Comparison of ENCODE assay signal across 10 cellular contexts in the genomic region with DNA sequence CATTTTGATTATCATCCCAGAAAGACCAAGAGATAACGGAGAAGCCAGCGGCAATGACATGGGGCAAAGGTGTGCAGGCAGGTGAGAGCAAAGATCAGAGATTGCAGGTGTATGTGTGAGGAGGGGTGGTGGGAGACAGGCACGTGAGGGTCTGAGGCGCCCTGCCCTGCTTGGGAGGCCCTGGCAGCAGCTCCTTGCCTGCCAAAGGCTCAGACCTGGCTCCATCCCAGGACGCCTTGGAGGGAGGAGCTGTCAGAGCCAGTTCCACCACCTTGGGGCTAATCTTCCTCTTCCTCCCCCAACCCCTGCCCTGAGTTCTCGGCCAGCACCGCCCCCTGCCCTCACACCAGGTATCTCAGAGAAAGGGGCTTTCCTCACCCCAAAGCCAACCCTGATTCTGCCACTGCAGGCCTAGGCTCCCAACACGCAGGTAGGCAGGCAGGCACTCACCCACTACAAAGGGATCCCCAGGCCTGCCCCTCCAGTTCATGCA. TPM values are rescaled to one million over a fixed set of nuclear protein-coding genes. Genes with fewer than 3 reads are reported as not detected.
DNase-seq lines count a peak whose midpoint lies in the region; ATAC-seq, FAIRE-seq and TF ChIP-seq lines count a peak whose summit lies in the region.
"Had no signal": no experiment of that assay in that cellular context is flagged by ENCODE, and none has a peak within 500 bp of the region (broad histone marks: within the 10 kb centered on the region; RNA-seq: fewer than 3 reads in every experiment).

No MANE protein-coding gene starts in this region.

- H3K4me3 ChIP-seq in SJCRH30, result peak overlapping the region; percentile 64; the same call in 1 of the 2 replicates
- H3K4me3 ChIP-seq in H1 (ENCODE audit: extremely low read depth in 1 of 4, insufficient read depth in 2 of 4, low read depth in 3 of 4, low read length in 4 of 4), result no peak overlapping the region
- no peak overlapping the region for H3K4me3 ChIP-seq in parathyroid adenoma (ENCODE audit: low read depth, low read length)

- WGBS in H1 (ENCODE audit: extremely low coverage in 1 of 2, insufficient coverage in 1 of 2, insufficient read length in 1 of 2, insufficient replicate concordance in 2 of 2, low coverage in 1 of 2, low lambda C conversion rate in 2 of 2, missing lambda C conversion rate in 1 of 2), 2 experiments, result 68% methylated on average over 8 of the region's 8 CpGs; no CpG with 5 or more reads in 1 of the 2 experiments

- H2AK5ac ChIP-seq in H1 (ENCODE audit: low read depth, low read length), result no peak overlapping the region

- no peak overlapping the region for H4K8ac ChIP-seq in H1 (ENCODE audit: extremely low read depth, insufficient read depth, low read length)

- H2AFZ ChIP-seq in H1 (ENCODE audit: low read length) (no peak overlapping the region), parathyroid adenoma (no peak overlapping the region)

- no peak for ATAC-seq in HG02642 (IDR thresholded peaks at IDR 0.05; ENCODE audit: poor library complexity, unreplicated experiment)
- no peak for ATAC-seq in HG03571 (IDR thresholded peaks at IDR 0.05; ENCODE audit: unreplicated experiment)

- no peak for TF ChIP-seq EP300 in H1 (IDR thresholded peaks at IDR 0.05; ENCODE audit: borderline replicate concordance in 1 of 2, low read depth in 2 of 2, low read length in 2 of 2)

- no peak overlapping the region for H2BK120ac ChIP-seq in H1 (replicated peaks; ENCODE audit: low read depth, low read length)

- FAIRE-seq in GM12892 (lab: Jason Lieb, UNC), result peak; percentile 14
- FAIRE-seq in H1 (lab: Jason Lieb, UNC), result no peak
- FAIRE-seq: endothelial cell of umbilical vein had no signal

- no peak overlapping the region for H3K56ac ChIP-seq in H1 (replicated peaks; ENCODE audit: insufficient read length, low read depth, low read length)

- no peak overlapping the region for H3K23ac ChIP-seq in H1 (ENCODE audit: insufficient read length)

- H3K4me1 ChIP-seq in SJCRH30 (peaks cover 17% of the 10 kb centered on the region), H1 (replicated peaks in 1 of 4; ENCODE audit: control insufficient read depth in 3 of 4, insufficient read depth in 4 of 4, low read length in 3 of 4) (peaks cover 0 to 33% (median 16%) of the 10 kb centered on the region in 4 experiments; a peak in 5 of 7 replicates), parathyroid adenoma (peaks cover 17% of the 10 kb centered on the region)

- H3K18ac ChIP-seq in H1 (ENCODE audit: extremely low read depth, low read length), result no peak overlapping the region

- no peak overlapping the region for H2BK20ac ChIP-seq in H1 (ENCODE audit: low read length)

- CTCF ChIA-PET in H1 (lab: Charles Lee; ENCODE audit: partially characterized antibody), result interaction anchor here (1.3 to 21.6 kb wide), 3 partner anchors 21 to 71 kb away, joined by 3 to 358 read pairs (median 19); partner anchors contain the start of gene NOL6

- no peaks in the 10 kb centered on the region for H3K79me2 ChIP-seq in H1 (ENCODE audit: control insufficient read depth in 1 of 2, insufficient read depth in 2 of 2, low read length in 2 of 2)
- H3K79me2 ChIP-seq in parathyroid adenoma, result no peaks in the 10 kb centered on the region

- DNase-seq in GM12892 (ENCODE audit: insufficient read length) (no peak), SJCRH30 (no peak), H1 (ENCODE audit: low read depth in 1 of 2, low spot score in 2 of 2) (no peak), ACHN (no peak), amygdala (lab: John Stamatoyannopoulos, UW) (no peak)
- DNase-seq: DMS79 treated with DMSO at 0.1 percent for 48 hours had no signal

- no peaks in the 10 kb centered on the region for H4K20me1 ChIP-seq in H1 (replicated peaks in 1 of 2; ENCODE audit: control insufficient read depth in 1 of 2, insufficient read depth in 2 of 2, low read length in 2 of 2)

- peaks cover 10% of the 10 kb centered on the region; the same call in 1 of the 2 replicates for H3K23me2 ChIP-seq in H1 (ENCODE audit: low read depth, low read length)

- 0 out of 2 replicates have a peak overlapping the region, but pooled peaks have one; percentile 61 for H2BK15ac ChIP-seq in H1 (ENCODE audit: low read length)

- POLR2A ChIA-PET in H1 (lab: Charles Lee; ENCODE audit: partially characterized antibody), result interaction anchor here (0.8 to 1.3 kb wide), 2 partner anchors 63 to 71 kb away, joined by 3 to 4 read pairs; no protein-coding TSS in a partner anchor

- H3K9me3 ChIP-seq in SJCRH30 (replicated peaks), result no peaks in the 10 kb centered on the region
- H3K9me3 ChIP-seq in H1 (ENCODE audit: insufficient read depth in 2 of 2, low read depth in 1 of 2, low read length in 1 of 2), result no peaks in the 10 kb centered on the region
- H3K9me3 ChIP-seq in parathyroid adenoma (ENCODE audit: control insufficient read depth, low read length), result no peaks in the 10 kb centered on the region

- H3K4me2 ChIP-seq in H1 (ENCODE audit: insufficient read depth in 1 of 2, low read depth in 2 of 2, low read length in 2 of 2), result peak overlapping the region in 1 of 2 experiments; percentile 11; a peak in 2 of 4 replicates
- H3K4me2 ChIP-seq in parathyroid adenoma (ENCODE audit: low read length), result peak overlapping the region; percentile 13

- H3K27ac ChIP-seq in SJCRH30 (peak overlapping the region; percentile 89), H1 (ENCODE audit: low read depth, low read length) (no peak overlapping the region), parathyroid adenoma (peak overlapping the region; percentile 21)

- TF ChIP-seq CTCF in H1 (IDR thresholded peaks at IDR 0.05; ENCODE audit: control extremely low read depth in 1 of 3, insufficient read depth in 1 of 3, low read depth in 1 of 3, low read length in 3 of 3), result no peak
- TF ChIP-seq CTCF in parathyroid adenoma (IDR thresholded peaks at IDR 0.05), result no peak

- no peak overlapping the region; the same call in 1 of the 2 replicates for H2BK5ac ChIP-seq in H1 (ENCODE audit: low read depth, low read length)

- H3K79me1 ChIP-seq in H1 (ENCODE audit: low read depth, low read length), result no peaks in the 10 kb centered on the region

- H4K91ac ChIP-seq in H1 (replicated peaks; ENCODE audit: insufficient read length, low read length), result peak overlapping the region; percentile 10

- H3K36me3 ChIP-seq in SJCRH30 (no peaks in the 10 kb centered on the region), H1 (ENCODE audit: control insufficient read depth in 2 of 4, insufficient read depth in 4 of 4, low read length in 3 of 4) (no peaks in the 10 kb centered on the region), parathyroid adenoma (ENCODE audit: control insufficient read depth, insufficient read depth, low read length) (no peaks in the 10 kb centered on the region)

- H3K27me3 ChIP-seq in SJCRH30 (no peaks in the 10 kb centered on the region), H1 (replicated peaks in 1 of 4; ENCODE audit: control insufficient read depth in 3 of 4, extremely low read depth in 1 of 4, insufficient read depth in 3 of 4, low read length in 3 of 4) (peaks cover 0 to 23% (median 12%) of the 10 kb centered on the region in 4 experiments; a peak in 5 of 7 replicates), parathyroid adenoma (ENCODE audit: control insufficient read depth, insufficient read depth, low read length) (no peaks in the 10 kb centered on the region)

- no peak overlapping the region for H4K5ac ChIP-seq in H1 (ENCODE audit: insufficient read length, low read depth, low read length)

- in situ Hi-C loops in ACHN (cut with HindIII; ENCODE audit: low pct_ligation_motif_present, low pct_unique_long_range_greater_than_20kb, low sequenced_read_pairs), result no loop called here

- H3K9ac ChIP-seq in H1 (replicated peaks in 1 of 4; ENCODE audit: extremely low read depth in 1 of 4, low read depth in 3 of 4, low read length in 3 of 4) (no peak overlapping the region), parathyroid adenoma (no peak overlapping the region)

- H2BK12ac ChIP-seq in H1 (ENCODE audit: low read depth, low read length), result no peak overlapping the region

- peak in 1 of 2 experiments; percentile 7; a peak in 1 of 4 replicates for TF ChIP-seq RAD21 in H1 (IDR thresholded peaks at IDR 0.05 in 1 of 2, conservative IDR thresholded peaks at IDR 0.05 in 1 of 2; ENCODE audit: low read depth in 2 of 2, low read length in 2 of 2)

- H3K14ac ChIP-seq in H1 (ENCODE audit: insufficient read length), result no peak overlapping the region

- H3K4ac ChIP-seq in H1 (replicated peaks; ENCODE audit: insufficient read length, low read depth, low read length), result no peak overlapping the region

- no peak for TF ChIP-seq POLR2A in GM12892 (IDR thresholded peaks at IDR 0.05; ENCODE audit: low read depth, low read length)
- TF ChIP-seq POLR2A in H1 (IDR thresholded peaks at IDR 0.05; ENCODE audit: control extremely low read depth in 1 of 2, low read depth in 2 of 2, low read length in 2 of 2), result no peak

RNA-seq across cellular contexts. Expression of gene AQP3, which starts 2.0 kb away (rescaled TPM):
- 0.68 TPM for polyA plus RNA-seq in GM12892 (2012; ENCODE audit: missing spikeins)
- total RNA-seq in SJCRH30 (2014; rRNA removed; shearing (Covaris generic)), result 17.3 and 20.6 TPM in 2 replicates
- total RNA-seq in H1 (2021; fragmentation: NEBNext Ultra II Directional; extraction: Animal tissue kit (Norgen Biotek cat#: 25700)), result 2.6 and 3.0 TPM in 2 replicates
- polyA plus RNA-seq in H1 (2011; rRNA removed), result 6.4 and 7.6 TPM in 2 replicates
- polyA plus RNA-seq in H1 (2011; cell fraction: cytosol; rRNA removed), result 4.0 TPM
- polyA plus RNA-seq in H1 (2011; cell fraction: nucleus; rRNA removed), result 7.0 TPM
- polyA plus RNA-seq in H1 (2012, experiment 1 of 2), result 1.9 to 3.7 TPM (median 3.0 TPM) in 4 replicates
- polyA plus RNA-seq in H1 (2012, experiment 2 of 2), result 2.9 TPM
- 4.4 TPM for polyA plus RNA-seq in H1 (2013, experiment 1 of 2)
- polyA plus RNA-seq in H1 (2013, experiment 2 of 2), result 4.8 TPM
- 1.7 and 3.2 TPM in 2 replicates for polyA minus RNA-seq in H1 (2011; rRNA and poly(A)+ RNA removed)
- polyA minus RNA-seq in H1 (2011; cell fraction: cytosol; rRNA and poly(A)+ RNA removed), result 2.7 TPM
- 4.3 TPM for polyA minus RNA-seq in H1 (2011; cell fraction: nucleus; rRNA and poly(A)+ RNA removed)

RNA-seq across cellular contexts. Expression of gene NOL6, which starts 28.3 kb away (rescaled TPM):
- polyA plus RNA-seq in GM12892 (2012; ENCODE audit: missing spikeins), result 14.1 TPM
- 27.5 and 29.3 TPM in 2 replicates for total RNA-seq in SJCRH30 (2014; rRNA removed; shearing (Covaris generic))
- 55.0 and 57.9 TPM in 2 replicates for total RNA-seq in H1 (2021; fragmentation: NEBNext Ultra II Directional; extraction: Animal tissue kit (Norgen Biotek cat#: 25700))
- polyA plus RNA-seq in H1 (2011; rRNA removed), result 44.0 and 50.5 TPM in 2 replicates
- 35.5 TPM for polyA plus RNA-seq in H1 (2011; cell fraction: cytosol; rRNA removed)
- polyA plus RNA-seq in H1 (2011; cell fraction: nucleus; rRNA removed), result 96.6 TPM
- 44.3 to 55.6 TPM (median 49.2 TPM) in 4 replicates for polyA plus RNA-seq in H1 (2012, experiment 1 of 2)
- polyA plus RNA-seq in H1 (2012, experiment 2 of 2), result 61.6 TPM
- 31.4 TPM for polyA plus RNA-seq in H1 (2013, experiment 1 of 2)
- 28.6 TPM for polyA plus RNA-seq in H1 (2013, experiment 2 of 2)
- 65.7 and 66.4 TPM in 2 replicates for polyA minus RNA-seq in H1 (2011; rRNA and poly(A)+ RNA removed)
- 25.9 TPM for polyA minus RNA-seq in H1 (2011; cell fraction: cytosol; rRNA and poly(A)+ RNA removed)
- polyA minus RNA-seq in H1 (2011; cell fraction: nucleus; rRNA and poly(A)+ RNA removed), result 50.5 TPM

RNA-seq across cellular contexts. Expression of gene AQP7, which starts 43.1 kb away (rescaled TPM):
- 0.15 TPM for polyA plus RNA-seq in GM12892 (2012; ENCODE audit: missing spikeins)
- total RNA-seq in SJCRH30 (2014; rRNA removed; shearing (Covaris generic)), result 0.05 and 0.32 TPM in 2 replicates
- not detected in 2 replicates for total RNA-seq in H1 (2021; fragmentation: NEBNext Ultra II Directional; extraction: Animal tissue kit (Norgen Biotek cat#: 25700))
- polyA plus RNA-seq in H1 (2011; rRNA removed), result 0.38 TPM in 1 of 2 replicates, not detected in the other
- polyA plus RNA-seq in H1 (2011; cell fraction: cytosol; rRNA removed), result 0.25 TPM
- polyA plus RNA-seq in H1 (2011; cell fraction: nucleus; rRNA removed), result 0.54 TPM
- polyA plus RNA-seq in H1 (2012, experiment 1 of 2), result 0.11 to 0.27 TPM (median 0.25 TPM) in 4 replicates
- not detected for polyA plus RNA-seq in H1 (2012, experiment 2 of 2)
- 0.02 TPM for polyA plus RNA-seq in H1 (2013, experiment 1 of 2)
- polyA plus RNA-seq in H1 (2013, experiment 2 of 2), result not detected
- polyA minus RNA-seq in H1 (2011; rRNA and poly(A)+ RNA removed), result not detected in 2 replicates
- not detected for polyA minus RNA-seq in H1 (2011; cell fraction: cytosol; rRNA and poly(A)+ RNA removed)
- not detected for polyA minus RNA-seq in H1 (2011; cell fraction: nucleus; rRNA and poly(A)+ RNA removed)
- polyA plus RNA-seq: endothelial cell of umbilical vein had no signal
